ENCODE assay signal across 8 cellular contexts in the genomic region with DNA sequence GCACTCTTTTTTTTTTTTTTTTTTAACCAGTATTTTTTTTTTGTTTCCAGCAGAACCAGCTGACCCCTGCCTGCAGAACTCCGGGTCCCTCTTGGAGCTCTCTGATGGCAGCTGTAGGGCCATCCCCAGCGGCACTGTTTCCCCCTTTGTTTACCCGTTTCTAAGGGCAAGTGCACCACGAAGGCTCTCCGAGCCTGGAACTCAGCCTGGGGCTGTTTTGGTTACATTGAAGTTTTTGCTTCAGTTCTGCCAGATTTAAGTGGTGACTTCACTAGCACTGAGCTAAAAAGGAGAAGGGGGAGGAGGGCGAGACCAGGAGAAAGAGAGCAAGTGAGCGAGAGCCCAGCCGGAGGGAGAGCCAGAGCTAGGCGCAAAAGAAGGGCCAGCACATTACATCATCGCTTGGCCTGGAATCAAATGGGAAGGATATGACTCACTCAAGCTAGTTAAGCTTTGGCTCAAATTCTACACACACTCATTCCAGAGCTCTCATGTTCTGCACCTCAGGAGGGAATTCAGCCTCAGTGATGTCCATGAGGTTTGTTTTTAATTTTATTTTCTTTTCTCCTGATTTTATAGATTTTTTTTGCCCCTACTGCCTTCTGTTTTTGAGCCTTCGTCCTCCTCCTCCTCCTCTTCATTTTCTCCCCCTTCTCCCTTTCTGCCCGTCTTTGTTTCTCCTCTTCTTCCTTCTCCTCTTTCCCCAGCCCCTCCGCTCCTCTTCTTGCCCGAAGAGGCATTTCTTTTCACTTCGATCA.
DNase-seq lines count a peak whose midpoint lies in the region; ATAC-seq, FAIRE-seq and TF ChIP-seq lines count a peak whose summit lies in the region.

No MANE protein-coding gene starts in this region.

- H3K4me2 ChIP-seq in PC-3 (ENCODE audit: low read length): peak overlapping the region; percentile 93

- ATAC-seq in PC-3 (peak; percentile 89), GM19467 (IDR thresholded peaks at IDR 0.05; ENCODE audit: unreplicated experiment) (no peak)

- intact Hi-C loops in PC-3 (cut with micrococcal nuclease): loop anchor here (1.0 to 5.0 kb wide), 8 partner anchors 20 to 166 kb away; no protein-coding TSS in a partner anchor
- intact Hi-C loops in colonic mucosa (cut with DNase I): no loop called here
- intact Hi-C loops in kidney (cut with DNase I): no loop called here

- peak overlapping the region; percentile 85 for H2AFZ ChIP-seq in PC-3 (ENCODE audit: low read length)

- H3K27me3 ChIP-seq in PC-3 (ENCODE audit: low read length): no peaks in the 10 kb centered on the region
- H3K27me3 ChIP-seq in colonic mucosa: no peaks in the 10 kb centered on the region
- no peaks in the 10 kb centered on the region for H3K27me3 ChIP-seq in skeletal muscle tissue (ENCODE audit: control insufficient read depth in 3 of 3, insufficient read depth in 3 of 3, low read length in 3 of 3)

- peak; percentile 96 for FAIRE-seq in kidney (lab: Jason Lieb, UNC)

- CTCF ChIA-PET in PC-3 (lab: Charles Lee): interaction anchor here (0.6 kb wide), 3 partner anchors 12 to 530 kb away, joined by 4 to 9 read pairs (median 7); no protein-coding TSS in a partner anchor

- TF ChIP-seq CTCF in 22Rv1 (IDR thresholded peaks at IDR 0.05) (no peak), GM13976 (IDR thresholded peaks at IDR 0.05; ENCODE audit: borderline replicate concordance, control extremely low read depth, extremely low read depth, insufficient read depth, missing control alignments) (no peak), PC-3 (conservative IDR thresholded peaks at IDR 0.05; ENCODE audit: low read depth, low read length) (no peak), colonic mucosa (IDR thresholded peaks at IDR 0.05) (no peak), kidney (IDR thresholded peaks at IDR 0.05; ENCODE audit: borderline replicate concordance, extremely low read depth, insufficient read depth) (no peak)

- POLR2A ChIA-PET in PC-3 (lab: Charles Lee; ENCODE audit: unreplicated experiment): interaction anchor here (0.6 to 1.0 kb wide), 7 partner anchors 19 to 152 kb away, joined by 3 to 9 read pairs (median 7); no protein-coding TSS in a partner anchor

- no peaks in the 10 kb centered on the region for H3K9me3 ChIP-seq in PC-3 (ENCODE audit: low read length)
- H3K9me3 ChIP-seq in colonic mucosa: no peaks in the 10 kb centered on the region
- H3K9me3 ChIP-seq in kidney (ENCODE audit: control insufficient read depth in 1 of 2, low read length in 2 of 2): no peaks in the 10 kb centered on the region
- no peaks in the 10 kb centered on the region for H3K9me3 ChIP-seq in skeletal muscle tissue (ENCODE audit: control insufficient read depth in 3 of 3, low read length in 3 of 3)

- no peaks in the 10 kb centered on the region for H4K20me1 ChIP-seq in PC-3 (ENCODE audit: low read length)

- peaks cover 31% of the 10 kb centered on the region for H3K4me1 ChIP-seq in PC-3 (ENCODE audit: insufficient read depth, low read length)
- no peaks in the 10 kb centered on the region for H3K4me1 ChIP-seq in colonic mucosa
- H3K4me1 ChIP-seq in kidney (ENCODE audit: control insufficient read depth in 1 of 2, insufficient read depth in 1 of 2, low read depth in 1 of 2, low read length in 2 of 2): peaks cover 5% of the 10 kb centered on the region in 2 donors
- H3K4me1 ChIP-seq in skeletal muscle tissue (ENCODE audit: control insufficient read depth in 3 of 3, insufficient read depth in 3 of 3, low read length in 3 of 3): peaks cover 28 to 48% (median 28%) of the 10 kb centered on the region in 3 donors

- H3K4me3 ChIP-seq in PC-3 (ENCODE audit: low read length) (peak overlapping the region; percentile 77), colonic mucosa (peak overlapping the region; percentile 19), kidney (ENCODE audit: low read length in 2 of 2) (peak overlapping the region; percentile 49 to 56), skeletal muscle tissue (ENCODE audit: low read length in 3 of 3) (peak overlapping the region; percentile 65 to 77 (median 68))

- peaks cover 13% of the 10 kb centered on the region for H3K79me2 ChIP-seq in PC-3 (ENCODE audit: low read length)

- in situ Hi-C loops in GM13976 (cut with MboI; ENCODE audit: low sequenced_read_pairs, unreplicated experiment): no loop called here

- no peaks in the 10 kb centered on the region for H3K36me3 ChIP-seq in PC-3 (ENCODE audit: low read depth, low read length)
- H3K36me3 ChIP-seq in colonic mucosa: no peaks in the 10 kb centered on the region
- no peaks in the 10 kb centered on the region for H3K36me3 ChIP-seq in kidney (ENCODE audit: control insufficient read depth in 1 of 2, insufficient read depth in 2 of 2, low read length in 2 of 2)
- no peaks in the 10 kb centered on the region for H3K36me3 ChIP-seq in skeletal muscle tissue (ENCODE audit: control insufficient read depth in 3 of 3, insufficient read depth in 3 of 3, low read length in 3 of 3)

- H3K27ac ChIP-seq in 22Rv1 (peak overlapping the region; percentile 45), PC-3 (ENCODE audit: low read length) (peak overlapping the region; percentile 78), colonic mucosa (peak overlapping the region; percentile 56), kidney (ENCODE audit: low read depth in 2 of 2, low read length in 2 of 2) (peak overlapping the region; percentile 53 to 78), skeletal muscle tissue (ENCODE audit: low read depth, low read length) (peak overlapping the region; percentile 92)

- DNase-seq in GM13976 (ENCODE audit: low spot score) (peak; percentile 48), HS-5 (ENCODE audit: low read depth) (peak; percentile 99), PC-3 (peak; percentile 97), colonic mucosa (peak; percentile 90), kidney (peak; percentile 93)

- BruUV-seq in PC-3 (replicated peaks; lab: Mats Ljungman, UMichigan): TSS peak; percentile 79

- H3K9me2 ChIP-seq in PC-3 (replicated peaks; ENCODE audit: low read length): no peaks in the 10 kb centered on the region

- H3K9ac ChIP-seq in PC-3 (ENCODE audit: low read length): peak overlapping the region; percentile 81
- peak overlapping the region; percentile 30 to 50 for H3K9ac ChIP-seq in colonic mucosa (ENCODE audit: low read depth in 2 of 2, low read length in 2 of 2)
- peak overlapping the region in 1 of 2 donors; percentile 69 for H3K9ac ChIP-seq in kidney (ENCODE audit: low read length in 2 of 2)
- H3K9ac ChIP-seq in skeletal muscle tissue (ENCODE audit: low read depth in 1 of 3, low read length in 3 of 3): peak overlapping the region; percentile 75 to 79 (median 78)

- H3F3A ChIP-seq in PC-3 (ENCODE audit: low read length, unreplicated experiment): peaks cover 5% of the 10 kb centered on the region

Comparison
In these comparisons a context has a peak if more than half of its experiments do, and no peak if none do; other contexts are left out.
1. DNase-seq: peak in every context shown above with its lines; median percentile 99 in HS-5; 97 in PC-3; 93 in kidney; 90 in colonic mucosa; 48 in GM13976.
2. H3K4me3 ChIP-seq: peak in every context shown above with its lines; median percentile 77 in PC-3; 68 in skeletal muscle tissue; 52 in kidney; 19 in colonic mucosa.